Comparison of ENCODE assay signal across 14 cellular contexts in genomic region chr4:108796173-108796572, GRCh38. TPM values are rescaled to one million over a fixed set of nuclear protein-coding genes. Genes with fewer than 3 reads are reported as not detected.
"Had no signal": no experiment of that assay in that cellular context is flagged by ENCODE, and none has a peak within 500 bp of the region (broad histone marks: within the 10 kb centered on the region; RNA-seq: fewer than 3 reads in every experiment).

No MANE protein-coding gene starts in this region.

- H3K27me3 ChIP-seq: neutrophil, upper lobe of right lung had no signal

- H3K4me3 ChIP-seq: upper lobe of right lung had no signal

- H3K9ac ChIP-seq: parathyroid adenoma had no signal

- H3K9me3 ChIP-seq: neutrophil, upper lobe of right lung had no signal

- ATAC-seq: activated CD4-positive, alpha-beta T cell treated with anti-CD3 and anti-CD28 coated beads for 36 hours; activated naive CD4-positive, alpha-beta T cell treated with anti-CD3 and anti-CD28 coated beads, Interleukin-2, amount 50 U/mL, for 72 hours; activated T-cell treated with anti-CD3 and anti-CD28 coated beads, Interleukin-2, amount 50 U/mL, for 4 hours; natural killer cell; upper lobe of right lung had no signal

- H3K27ac ChIP-seq: neutrophil, parathyroid adenoma, upper lobe of right lung had no signal

- H3K36me3 ChIP-seq: neutrophil, upper lobe of right lung had no signal

- H3K4me1 ChIP-seq: parathyroid adenoma, upper lobe of right lung had no signal

- DNase-seq: activated CD4-positive, alpha-beta memory T cell treated with anti-CD3 and anti-CD28 coated beads, Interleukin-2, amount 10 ng/mL, durations not matched to agents 7 days and 5 days; activated CD4-positive, alpha-beta T cell treated with anti-CD3 and anti-CD28 coated beads for 36 hours; activated effector memory CD4-positive, alpha-beta T cell treated with anti-CD3 and anti-CD28 coated beads, Interleukin-2, amount 50 U/mL, for 16 hours; activated T-cell treated with anti-CD3 and anti-CD28 coated beads, Interleukin-2, amount 50 U/mL, for 4 hours; effector memory CD4-positive, alpha-beta T cell; head of caudate nucleus; natural killer cell; small intestine; upper lobe of right lung had no signal

RNA-seq across cellular contexts. Expression of gene ETNPPL, which starts 33.3 kb away (rescaled TPM):
- total RNA-seq: activated CD4-positive, alpha-beta memory T cell treated with anti-CD3 and anti-CD28 coated beads, Interleukin-2, amount 10 ng/mL, durations not matched to agents 7 days and 5 days; activated CD4-positive, alpha-beta T cell treated with anti-CD3 and anti-CD28 coated beads for 36 hours; activated naive CD4-positive, alpha-beta T cell treated with anti-CD3 and anti-CD28 coated beads, Interleukin-2, amount 50 U/mL, for 72 hours; activated T-cell treated with anti-CD3 and anti-CD28 coated beads, Interleukin-2, amount 50 U/mL, for 4 hours; natural killer cell; renal cortical epithelial cell; T-helper 1 cell treated with Interleukin-12 subunit alpha and Interleukin-12 subunit beta and Interleukin-4 antibody, amounts not matched to agents 30 ng/mL and 1 ng/mL, for 36 hours; upper lobe of right lung had no signal
